ENCODE assay signal across 1 cellular context in the genomic region with DNA sequence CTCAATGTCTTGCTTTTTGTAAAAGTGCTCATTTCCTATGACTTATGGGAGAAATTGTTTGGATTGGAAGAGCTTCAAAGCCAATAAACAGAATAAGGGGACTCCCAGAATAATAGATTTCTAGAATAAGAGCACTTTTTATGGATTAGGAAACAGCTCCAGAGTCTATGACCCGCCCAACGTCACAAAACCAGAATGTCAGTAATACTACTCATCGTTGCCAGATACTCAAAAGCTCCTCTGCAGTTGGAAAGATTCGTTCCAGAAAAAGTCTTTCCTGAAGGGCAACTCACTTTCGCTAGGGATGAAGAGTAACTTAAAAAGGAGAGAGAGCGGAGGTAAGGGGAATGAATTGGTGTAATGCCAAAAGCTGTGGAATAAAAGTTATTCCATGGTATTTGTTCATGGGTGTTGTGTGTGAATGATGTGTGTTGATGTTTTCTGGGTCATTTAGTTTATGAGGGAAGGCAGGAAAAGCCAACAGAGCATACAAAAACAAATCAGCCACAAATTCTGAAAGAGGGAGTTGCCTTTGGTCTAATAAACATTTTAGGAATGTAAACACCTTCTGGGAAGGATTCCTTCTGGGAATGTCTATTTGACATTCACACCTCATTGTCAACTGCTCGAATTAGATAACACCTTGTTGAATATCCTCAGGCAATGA.
TF ChIP-seq lines count a peak whose summit lies in the region.

No MANE protein-coding gene starts in this region.

TF ChIP-seq in HepG2, 621 proteins besides CTCF, POLR2A, EP300 and RAD21:
- TF ChIP-seq ADNP (CRISPR knock-in tag; IDR thresholded peaks at IDR 0.05) (no peak), ZNF484 (CRISPR knock-in tag; IDR thresholded peaks at IDR 0.05; ENCODE audit: borderline replicate concordance, low read depth) (no peak), PBX2 (CRISPR knock-in tag; IDR thresholded peaks at IDR 0.05) (no peak), ZNF205 (CRISPR knock-in tag; IDR thresholded peaks at IDR 0.05) (no peak), STAT6 (CRISPR knock-in tag; IDR thresholded peaks at IDR 0.05; ENCODE audit: borderline replicate concordance) (no peak)
- TF ChIP-seq, protein P1, sequence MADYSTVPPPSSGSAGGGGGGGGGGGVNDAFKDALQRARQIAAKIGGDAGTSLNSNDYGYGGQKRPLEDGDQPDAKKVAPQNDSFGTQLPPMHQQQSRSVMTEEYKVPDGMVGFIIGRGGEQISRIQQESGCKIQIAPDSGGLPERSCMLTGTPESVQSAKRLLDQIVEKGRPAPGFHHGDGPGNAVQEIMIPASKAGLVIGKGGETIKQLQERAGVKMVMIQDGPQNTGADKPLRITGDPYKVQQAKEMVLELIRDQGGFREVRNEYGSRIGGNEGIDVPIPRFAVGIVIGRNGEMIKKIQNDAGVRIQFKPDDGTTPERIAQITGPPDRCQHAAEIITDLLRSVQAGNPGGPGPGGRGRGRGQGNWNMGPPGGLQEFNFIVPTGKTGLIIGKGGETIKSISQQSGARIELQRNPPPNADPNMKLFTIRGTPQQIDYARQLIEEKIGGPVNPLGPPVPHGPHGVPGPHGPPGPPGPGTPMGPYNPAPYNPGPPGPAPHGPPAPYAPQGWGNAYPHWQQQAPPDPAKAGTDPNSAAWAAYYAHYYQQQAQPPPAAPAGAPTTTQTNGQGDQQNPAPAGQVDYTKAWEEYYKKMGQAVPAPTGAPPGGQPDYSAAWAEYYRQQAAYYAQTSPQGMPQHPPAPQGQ (CRISPR knock-in tag; IDR thresholded peaks at IDR 0.05; ENCODE audit: borderline replicate concordance): no peak
- TF ChIP-seq, protein P2, sequence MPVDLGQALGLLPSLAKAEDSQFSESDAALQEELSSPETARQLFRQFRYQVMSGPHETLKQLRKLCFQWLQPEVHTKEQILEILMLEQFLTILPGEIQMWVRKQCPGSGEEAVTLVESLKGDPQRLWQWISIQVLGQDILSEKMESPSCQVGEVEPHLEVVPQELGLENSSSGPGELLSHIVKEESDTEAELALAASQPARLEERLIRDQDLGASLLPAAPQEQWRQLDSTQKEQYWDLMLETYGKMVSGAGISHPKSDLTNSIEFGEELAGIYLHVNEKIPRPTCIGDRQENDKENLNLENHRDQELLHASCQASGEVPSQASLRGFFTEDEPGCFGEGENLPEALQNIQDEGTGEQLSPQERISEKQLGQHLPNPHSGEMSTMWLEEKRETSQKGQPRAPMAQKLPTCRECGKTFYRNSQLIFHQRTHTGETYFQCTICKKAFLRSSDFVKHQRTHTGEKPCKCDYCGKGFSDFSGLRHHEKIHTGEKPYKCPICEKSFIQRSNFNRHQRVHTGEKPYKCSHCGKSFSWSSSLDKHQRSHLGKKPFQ (CRISPR knock-in tag; IDR thresholded peaks at IDR 0.05; ENCODE audit: insufficient replicate concordance): no peak
